In the genomic region with DNA sequence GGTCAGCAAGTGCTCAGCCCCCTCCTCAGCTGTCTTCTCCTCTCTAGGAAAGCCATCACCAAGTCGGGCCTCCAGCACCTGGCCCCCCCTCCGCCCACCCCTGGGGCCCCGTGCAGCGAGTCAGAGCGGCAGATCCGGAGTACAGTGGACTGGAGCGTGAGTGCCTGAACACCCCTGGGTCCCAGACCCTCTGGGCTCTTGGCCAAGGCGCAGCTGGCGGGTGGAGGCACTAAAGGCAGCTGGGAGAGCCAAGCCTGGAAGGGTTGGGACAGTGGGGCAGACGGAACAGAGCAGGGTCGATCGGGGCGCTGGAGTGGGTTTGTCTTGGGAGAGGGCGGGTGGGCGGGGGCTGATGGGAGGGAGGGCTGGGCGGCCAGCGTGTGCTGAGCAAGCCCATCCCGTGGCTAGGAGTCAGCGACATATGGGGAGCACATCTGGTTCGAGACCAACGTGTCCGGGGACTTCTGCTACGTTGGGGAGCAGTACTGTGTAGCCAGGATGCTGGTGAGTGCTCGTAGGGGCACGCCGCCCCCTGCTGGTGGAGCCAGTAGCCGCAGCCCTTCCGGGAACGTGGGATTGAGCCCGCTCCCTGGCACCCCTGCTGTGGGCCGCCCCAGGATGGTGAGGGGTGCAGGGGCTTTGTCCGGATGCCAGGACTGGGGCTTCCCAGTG, we compare ENCODE assay signal across 8 cellular contexts. TPM values are rescaled to one million over a fixed set of nuclear protein-coding genes. Genes with fewer than 3 reads are reported as not detected.
DNase-seq lines count a peak whose midpoint lies in the region; ATAC-seq, FAIRE-seq and TF ChIP-seq lines count a peak whose summit lies in the region.

No MANE protein-coding gene starts in this region.

- H3K27me3 Mint-ChIP-seq in WTC11 (ENCODE audit: low read depth) (no peaks in the 10 kb centered on the region), brain (no peaks in the 10 kb centered on the region)

- no peaks in the 10 kb centered on the region for H3K9me3 Mint-ChIP-seq in WTC11
- H3K9me3 Mint-ChIP-seq in brain = no peaks in the 10 kb centered on the region

- intact Hi-C loops in A673 (cut with micrococcal nuclease; ENCODE audit: unreplicated experiment) = no loop called here
- intact Hi-C loops in HepG2 (cut with micrococcal nuclease; ENCODE audit: unreplicated experiment) = no loop called here

- H3K4me1 Mint-ChIP-seq in WTC11 = peaks cover 26% of the 10 kb centered on the region
- H3K4me1 Mint-ChIP-seq in brain = peaks cover 63% of the 10 kb centered on the region

- H3K27me3 ChIP-seq in A673 (replicated peaks; ENCODE audit: insufficient read depth, low read depth, low read length, poor library complexity) (no peaks in the 10 kb centered on the region), HepG2 (ENCODE audit: control insufficient read depth in 1 of 2, insufficient read depth in 2 of 2, low read length in 2 of 2) (no peaks in the 10 kb centered on the region)

- peaks cover 18% of the 10 kb centered on the region for H3K36me3 Mint-ChIP-seq in WTC11
- peaks cover 6% of the 10 kb centered on the region for H3K36me3 Mint-ChIP-seq in brain

- peak; percentile 98 for TF ChIP-seq CTCF in A673 (conservative IDR thresholded peaks at IDR 0.05; ENCODE audit: low read depth, low read length)
- TF ChIP-seq CTCF in WTC11 (IDR thresholded peaks at IDR 0.05) = peak; percentile 96
- peak; percentile 85 to 93 for TF ChIP-seq CTCF in brain (conservative IDR thresholded peaks at IDR 0.05)
- TF ChIP-seq CTCF in HepG2 (CRISPR knock-in tag; IDR thresholded peaks at IDR 0.05) = peak; percentile 89

- no peak overlapping the region for H3K9ac ChIP-seq in HepG2 (ENCODE audit: insufficient read depth, low read depth, low read length)

- FAIRE-seq in GM18507 (lab: Jason Lieb, UNC) (peak; percentile 46), HepG2 (lab: Jason Lieb, UNC) (no peak)

- no peak for TF ChIP-seq POLR2A in HepG2 (IDR thresholded peaks at IDR 0.05; ENCODE audit: insufficient read depth in 1 of 2, low read depth in 2 of 2, low read length in 2 of 2)

- H3K4me3 Mint-ChIP-seq in WTC11 (no peak overlapping the region), brain (no peak overlapping the region)

- WGBS in HepG2 (ENCODE audit: low lambda C conversion rate) = 90% methylated on average over 14 of the region's 32 CpGs

- POLR2A ChIA-PET in A673 (lab: Charles Lee; ENCODE audit: low non-redundant PET) = no interaction called here
- POLR2A ChIA-PET in WTC11 (lab: Charles Lee) = interaction anchor here (1.3 kb wide), 1 partner anchor 12 kb away, joined by 5 read pairs; no protein-coding TSS in a partner anchor
- POLR2A ChIA-PET in HepG2 (lab: Yijun Ruan, JAX) = no interaction called here

- H3K27ac ChIP-seq in A673 (ENCODE audit: low read depth, low read length, poor library complexity, severe bottlenecking) = no peak overlapping the region
- no peak overlapping the region for H3K27ac ChIP-seq in HepG2 (ENCODE audit: extremely low read length, insufficient read depth, low read length)

- in situ Hi-C loops in HepG2 (cut with HindIII; ENCODE audit: extremely low pct_ligation_motif_present, low pct_unique_long_range_greater_than_20kb) = no loop called here

- H3K36me3 ChIP-seq in A673 (ENCODE audit: insufficient read depth, low read length, poor library complexity, severe bottlenecking) (peaks cover 23% of the 10 kb centered on the region), HepG2 (replicated peaks in 1 of 2; ENCODE audit: control insufficient read depth in 1 of 2, insufficient read depth in 2 of 2, low read length in 2 of 2) (peaks cover 1 to 13% of the 10 kb centered on the region in 2 experiments; a peak in 2 of 5 replicates)

- ATAC-seq in WTC11 (peak; percentile 66), HepG2 (peak; percentile 72), HG03520 (IDR thresholded peaks at IDR 0.05; ENCODE audit: unreplicated experiment) (no peak)

- no peak overlapping the region for H3K4me3 ChIP-seq in A673 (ENCODE audit: low read depth, low read length, poor library complexity, severe bottlenecking)
- no peak overlapping the region for H3K4me3 ChIP-seq in HepG2 (replicated peaks in 1 of 3; ENCODE audit: insufficient read depth in 1 of 3, low read depth in 2 of 3, low read length in 3 of 3)

- H3K9me3 ChIP-seq in A673 (ENCODE audit: low read depth, low read length, poor library complexity, severe bottlenecking) (no peaks in the 10 kb centered on the region), HepG2 (ENCODE audit: low read length) (no peaks in the 10 kb centered on the region)

- BruUV-seq in A673 (replicated peaks; lab: Mats Ljungman, UMichigan) = no TSS peak
- BruUV-seq in HepG2 (replicated peaks; lab: Mats Ljungman, UMichigan) = no TSS peak

- CTCF ChIA-PET in A673 (lab: Charles Lee) (interaction anchor here (0.6 to 1.3 kb wide), 3 partner anchors 15 to 20 kb away, joined by 4 to 5 read pairs (median 5); a partner anchor contains a TSS), WTC11 (lab: Charles Lee) (interaction anchor here (0.6 to 11.8 kb wide), 19 partner anchors 11 to 529 kb away, joined by 3 to 231 read pairs (median 4); no protein-coding TSS in a partner anchor), HepG2 (lab: Yijun Ruan, JAX; ENCODE audit: low intra/inter-chr PET ratio, low total read pairs) (interaction anchor here (0.7 to 1.2 kb wide), 2 partner anchors 120 to 128 kb away, joined by 3 to 4 read pairs; no protein-coding TSS in a partner anchor)

- no peaks in the 10 kb centered on the region for H3K79me2 ChIP-seq in HepG2 (ENCODE audit: insufficient read depth, low read length)

- no peaks in the 10 kb centered on the region for H4K20me1 ChIP-seq in HepG2 (ENCODE audit: insufficient read depth, low read length)

- no peak overlapping the region for H3K4me2 ChIP-seq in HepG2 (ENCODE audit: low read depth, low read length)

- H3K27ac Mint-ChIP-seq in WTC11 = no peak overlapping the region; the same call in 1 of the 2 replicates
- peak overlapping the region in 2 of 5 experiments; percentile 49 to 76 for H3K27ac Mint-ChIP-seq in brain

- TF ChIP-seq EP300 in HepG2 (IDR thresholded peaks at IDR 0.05; ENCODE audit: low read depth in 2 of 2, low read length in 2 of 2) = no peak
- TF ChIP-seq EP300 in HepG2 (CRISPR knock-in tag; IDR thresholded peaks at IDR 0.05; ENCODE audit: borderline replicate concordance) = no peak

- DNase-seq in A673 (ENCODE audit: low spot score) (peak; percentile 88), GM18507 (ENCODE audit: extremely low spot score, insufficient read length, low read depth) (no peak), HT1080 (ENCODE audit: low read depth) (peak; percentile 41), WTC11 (ENCODE audit: low spot score) (peak; percentile 89), HepG2 (ENCODE audit: low spot score) (peak; percentile 25)
- peak; percentile 64 to 65 for DNase-seq in stimulated activated CD8-positive, alpha-beta memory T cell treated with anti-CD3 and anti-CD28 coated beads, Interleukin-15, amount 100 ng/mL, for 48 hours (ENCODE audit: low read depth in 2 of 2)

- H2AFZ ChIP-seq in HepG2 (ENCODE audit: low read length) = no peak overlapping the region

- peak; percentile 56; the same call in 1 of the 2 replicates for TF ChIP-seq RAD21 in HepG2 (CRISPR knock-in tag; IDR thresholded peaks at IDR 0.05)

- H3K4me1 ChIP-seq in A673 (ENCODE audit: insufficient read depth, low read length, poor library complexity, severe bottlenecking) = peaks cover 14% of the 10 kb centered on the region
- H3K4me1 ChIP-seq in HepG2 (ENCODE audit: insufficient read depth, low read length) = peaks cover 20% of the 10 kb centered on the region

RNA-seq across cellular contexts. Expression of a gene that starts 14.1 kb away (rescaled TPM):
- total RNA-seq in A673 (2021) = 252 and 397 TPM in 2 replicates
- total RNA-seq in HT1080 (2014; rRNA removed; shearing (Covaris generic)) = 40.5 and 54.9 TPM in 2 replicates
- 27.9 and 33.8 TPM in 2 replicates for polyA plus RNA-seq in HT1080 (2015; cell fraction: cytosol; rRNA removed)
- 12.1 and 15.8 TPM in 2 replicates for polyA plus RNA-seq in HT1080 (2015; cell fraction: nucleus; rRNA removed)
- 560 to 611 TPM (median 602 TPM) in 3 replicates for total RNA-seq in WTC11 (2021)
- polyA plus RNA-seq in brain (ENCODE audit: insufficient read depth, low read depth, low replicate concordance) = 391 TPM
- 149 and 312 TPM in 2 replicates for total RNA-seq in HepG2 (2016; rRNA removed; fragmentation: Illumina TruSeq; extraction: Trizol)
- total RNA-seq in HepG2 (2016; cell fraction: cytosol; rRNA removed; fragmentation: Illumina TruSeq; extraction: Trizol; ENCODE audit: low read depth) = 310 and 356 TPM in 2 replicates
- 138 and 308 TPM in 2 replicates for total RNA-seq in HepG2 (2016; cell fraction: insoluble cytoplasmic fraction; rRNA removed; fragmentation: Illumina TruSeq; extraction: Trizol)
- 284 and 347 TPM in 2 replicates for total RNA-seq in HepG2 (2016; cell fraction: membrane; rRNA removed; fragmentation: Illumina TruSeq; extraction: Trizol)
- total RNA-seq in HepG2 (2016; cell fraction: nucleus; rRNA removed; fragmentation: Illumina TruSeq; extraction: Trizol) = 197 and 254 TPM in 2 replicates
- 355 and 407 TPM in 2 replicates for polyA plus RNA-seq in HepG2 (2011; rRNA removed)
- polyA plus RNA-seq in HepG2 (2011; cell fraction: cytosol; rRNA removed) = 510 and 850 TPM in 2 replicates
- polyA plus RNA-seq in HepG2 (2011; cell fraction: nucleus; rRNA removed) = 205 and 210 TPM in 2 replicates
- polyA plus RNA-seq in HepG2 (2012) = 127 and 170 TPM in 2 replicates
- 699 and 772 TPM in 2 replicates for polyA plus RNA-seq in HepG2 (2016; cell fraction: cytosol; fragmentation: Illumina TruSeq; extraction: Trizol; ENCODE audit: low read depth)
- polyA plus RNA-seq in HepG2 (2016; cell fraction: insoluble cytoplasmic fraction; fragmentation: Illumina TruSeq; extraction: Trizol; ENCODE audit: low read depth) = 298 and 351 TPM in 2 replicates
- polyA plus RNA-seq in HepG2 (2016; cell fraction: membrane; fragmentation: Illumina TruSeq; extraction: Trizol; ENCODE audit: low read depth) = 584 and 631 TPM in 2 replicates
- polyA plus RNA-seq in HepG2 (2016; cell fraction: nucleus; fragmentation: Illumina TruSeq; extraction: Trizol; ENCODE audit: insufficient read depth, low read depth) = 829 and 892 TPM in 2 replicates
- polyA minus RNA-seq in HepG2 (2011; rRNA and poly(A)+ RNA removed; ENCODE audit: low replicate concordance) = 1.3 and 126 TPM in 2 replicates
- polyA minus RNA-seq in HepG2 (2011; cell fraction: cytosol; rRNA and poly(A)+ RNA removed) = 66.8 and 86.0 TPM in 2 replicates
- 18.5 and 19.3 TPM in 2 replicates for polyA minus RNA-seq in HepG2 (2011; cell fraction: nucleus; rRNA and poly(A)+ RNA removed)

RNA-seq across cellular contexts. Expression of a gene that starts 20.1 kb away (rescaled TPM):
- 139 and 145 TPM in 2 replicates for total RNA-seq in A673 (2021)
- 107 and 115 TPM in 2 replicates for total RNA-seq in HT1080 (2014; rRNA removed; shearing (Covaris generic))
- polyA plus RNA-seq in HT1080 (2015; cell fraction: cytosol; rRNA removed) = 54.7 and 59.2 TPM in 2 replicates
- polyA plus RNA-seq in HT1080 (2015; cell fraction: nucleus; rRNA removed) = 70.9 and 71.9 TPM in 2 replicates
- 107 to 139 TPM (median 115 TPM) in 3 replicates for total RNA-seq in WTC11 (2021)
- polyA plus RNA-seq in brain (ENCODE audit: insufficient read depth, low read depth, low replicate concordance) = 98.9 TPM
- 14.6 and 20.7 TPM in 2 replicates for total RNA-seq in HepG2 (2016; rRNA removed; fragmentation: Illumina TruSeq; extraction: Trizol)
- total RNA-seq in HepG2 (2016; cell fraction: cytosol; rRNA removed; fragmentation: Illumina TruSeq; extraction: Trizol; ENCODE audit: low read depth) = 11.9 and 13.2 TPM in 2 replicates
- total RNA-seq in HepG2 (2016; cell fraction: insoluble cytoplasmic fraction; rRNA removed; fragmentation: Illumina TruSeq; extraction: Trizol) = 11.6 and 19.8 TPM in 2 replicates
- total RNA-seq in HepG2 (2016; cell fraction: membrane; rRNA removed; fragmentation: Illumina TruSeq; extraction: Trizol) = 26.9 and 29.6 TPM in 2 replicates
- 18.5 and 22.1 TPM in 2 replicates for total RNA-seq in HepG2 (2016; cell fraction: nucleus; rRNA removed; fragmentation: Illumina TruSeq; extraction: Trizol)
- polyA plus RNA-seq in HepG2 (2011; rRNA removed) = 15.8 and 17.6 TPM in 2 replicates
- 8.8 and 15.2 TPM in 2 replicates for polyA plus RNA-seq in HepG2 (2011; cell fraction: cytosol; rRNA removed)
- polyA plus RNA-seq in HepG2 (2011; cell fraction: nucleus; rRNA removed) = 108 and 162 TPM in 2 replicates
- 11.6 and 19.4 TPM in 2 replicates for polyA plus RNA-seq in HepG2 (2012)
- 18.6 and 18.8 TPM in 2 replicates for polyA plus RNA-seq in HepG2 (2016; cell fraction: cytosol; fragmentation: Illumina TruSeq; extraction: Trizol; ENCODE audit: low read depth)
- 21.9 and 30.3 TPM in 2 replicates for polyA plus RNA-seq in HepG2 (2016; cell fraction: insoluble cytoplasmic fraction; fragmentation: Illumina TruSeq; extraction: Trizol; ENCODE audit: low read depth)
- polyA plus RNA-seq in HepG2 (2016; cell fraction: membrane; fragmentation: Illumina TruSeq; extraction: Trizol; ENCODE audit: low read depth) = 44.5 and 49.9 TPM in 2 replicates
- polyA plus RNA-seq in HepG2 (2016; cell fraction: nucleus; fragmentation: Illumina TruSeq; extraction: Trizol; ENCODE audit: insufficient read depth, low read depth) = 65.9 and 71.9 TPM in 2 replicates
- 43.2 and 71.9 TPM in 2 replicates for polyA minus RNA-seq in HepG2 (2011; rRNA and poly(A)+ RNA removed; ENCODE audit: low replicate concordance)
- polyA minus RNA-seq in HepG2 (2011; cell fraction: cytosol; rRNA and poly(A)+ RNA removed) = 12.3 and 14.8 TPM in 2 replicates
- polyA minus RNA-seq in HepG2 (2011; cell fraction: nucleus; rRNA and poly(A)+ RNA removed) = 15.9 and 16.9 TPM in 2 replicates

RNA-seq across cellular contexts. Expression of a gene that starts 24.2 kb away (rescaled TPM):
- total RNA-seq in A673 (2021) (0.68 TPM in 1 of 2 replicates, not detected in the other), WTC11 (2021) (0.62 to 0.85 TPM (median 0.62 TPM) in 3 replicates), HepG2 (2016; rRNA removed; fragmentation: Illumina TruSeq; extraction: Trizol) (0.13 TPM in 1 of 2 replicates, not detected in the other)
- total RNA-seq in HT1080 (2014; rRNA removed; shearing (Covaris generic)) = 0.40 and 0.57 TPM in 2 replicates
- polyA plus RNA-seq in HT1080 (2015; cell fraction: cytosol; rRNA removed) = 0.42 and 0.59 TPM in 2 replicates
- polyA plus RNA-seq in HT1080 (2015; cell fraction: nucleus; rRNA removed) = 0.35 and 0.40 TPM in 2 replicates
- polyA plus RNA-seq in brain (ENCODE audit: insufficient read depth, low read depth, low replicate concordance) (17.8 TPM), HepG2 (2011; rRNA removed) (0.21 and 0.22 TPM in 2 replicates)
- not detected in 2 replicates for total RNA-seq in HepG2 (2016; cell fraction: cytosol; rRNA removed; fragmentation: Illumina TruSeq; extraction: Trizol; ENCODE audit: low read depth)
- total RNA-seq in HepG2 (2016; cell fraction: insoluble cytoplasmic fraction; rRNA removed; fragmentation: Illumina TruSeq; extraction: Trizol) = 0.11 TPM in 1 of 2 replicates, not detected in the other
- total RNA-seq in HepG2 (2016; cell fraction: membrane; rRNA removed; fragmentation: Illumina TruSeq; extraction: Trizol) = 0.15 TPM in 1 of 2 replicates, not detected in the other
- total RNA-seq in HepG2 (2016; cell fraction: nucleus; rRNA removed; fragmentation: Illumina TruSeq; extraction: Trizol) = 0.25 TPM in 1 of 2 replicates, not detected in the other
- polyA plus RNA-seq in HepG2 (2011; cell fraction: cytosol; rRNA removed) = 0.12 and 0.19 TPM in 2 replicates
- 0.43 and 0.85 TPM in 2 replicates for polyA plus RNA-seq in HepG2 (2011; cell fraction: nucleus; rRNA removed)
- 0.27 TPM in 1 of 2 replicates, not detected in the other for polyA plus RNA-seq in HepG2 (2012)
- polyA plus RNA-seq in HepG2 (2016; cell fraction: cytosol; fragmentation: Illumina TruSeq; extraction: Trizol; ENCODE audit: low read depth) = 0.08 TPM in 1 of 2 replicates, not detected in the other
- polyA plus RNA-seq in HepG2 (2016; cell fraction: insoluble cytoplasmic fraction; fragmentation: Illumina TruSeq; extraction: Trizol; ENCODE audit: low read depth) = 0.15 TPM in 1 of 2 replicates, not detected in the other
- 0.21 TPM in 1 of 2 replicates, not detected in the other for polyA plus RNA-seq in HepG2 (2016; cell fraction: membrane; fragmentation: Illumina TruSeq; extraction: Trizol; ENCODE audit: low read depth)
- polyA plus RNA-seq in HepG2 (2016; cell fraction: nucleus; fragmentation: Illumina TruSeq; extraction: Trizol; ENCODE audit: insufficient read depth, low read depth) = 0.41 TPM in 1 of 2 replicates, not detected in the other
- polyA minus RNA-seq in HepG2 (2011; rRNA and poly(A)+ RNA removed; ENCODE audit: low replicate concordance) = 0.58 and 0.90 TPM in 2 replicates
- polyA minus RNA-seq in HepG2 (2011; cell fraction: cytosol; rRNA and poly(A)+ RNA removed) = not detected in 2 replicates
- polyA minus RNA-seq in HepG2 (2011; cell fraction: nucleus; rRNA and poly(A)+ RNA removed) = 0.50 and 0.52 TPM in 2 replicates
